ENCODE assay signal across 24 cellular contexts in the genomic region with DNA sequence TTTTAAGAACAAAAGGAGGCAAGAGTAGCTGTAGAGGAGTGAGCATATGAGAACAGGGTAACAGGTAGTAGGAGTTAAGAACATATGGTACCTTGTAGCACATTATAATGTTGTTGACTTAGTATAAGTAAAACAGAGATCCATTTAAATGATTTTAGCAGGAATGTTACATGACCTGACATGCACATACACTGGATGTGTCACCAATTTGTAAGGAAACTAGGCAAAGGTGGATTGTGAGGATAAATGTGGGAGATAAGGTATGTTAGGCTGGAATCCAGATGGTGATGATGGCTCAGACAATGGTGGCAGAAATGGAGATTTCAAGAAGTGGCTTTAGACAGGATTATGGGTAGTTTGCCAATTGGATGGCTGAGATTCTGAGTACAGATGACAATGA.
"Had no signal": no experiment of that assay in that cellular context is flagged by ENCODE, and none has a peak within 500 bp of the region (broad histone marks: within the 10 kb centered on the region; RNA-seq: fewer than 3 reads in every experiment).

No MANE protein-coding gene starts in this region.

- H3K36me3 ChIP-seq: neural progenitor cell, ovary, right lobe of liver, sigmoid colon, stomach, thoracic aorta, thyroid gland, tibial nerve, upper lobe of left lung, vagina had no signal

- H3K9ac ChIP-seq: neural progenitor cell, parathyroid adenoma had no signal

- H3K9me3 ChIP-seq: ovary, psoas muscle, right lobe of liver, sigmoid colon, thoracic aorta, thyroid gland, upper lobe of left lung, vagina had no signal

- FAIRE-seq: small intestine, urothelium cell line had no signal

- H3K27me3 ChIP-seq: neural progenitor cell, ovary, right lobe of liver, sigmoid colon, stomach, thyroid gland, tibial nerve, upper lobe of left lung, vagina had no signal

- H3K27ac ChIP-seq: neural progenitor cell, ovary, parathyroid adenoma, psoas muscle, right lobe of liver, sigmoid colon, stomach, thoracic aorta, thyroid gland, tibial nerve, upper lobe of left lung, vagina had no signal

- H2AFZ ChIP-seq: neural progenitor cell, parathyroid adenoma had no signal

- H3K4me2 ChIP-seq: neural progenitor cell had no signal

- H3K4me3 ChIP-seq: neural progenitor cell, ovary, psoas muscle, right lobe of liver, sigmoid colon, stomach, thoracic aorta, thyroid gland, tibial nerve, upper lobe of left lung, vagina had no signal

- ATAC-seq: psoas muscle; right cardiac atrium; right lobe of liver; stimulated activated effector memory CD8-positive, alpha-beta T cell treated with anti-CD3 and anti-CD28 coated beads, Interleukin-12 subunit alpha, Interleukin-12 subunit beta, amount 100 ng/mL, for 72 hours; stimulated activated naive B cell treated with anti-CD40 and anti-IgM and Interleukin-4, amounts not matched to agents 10 μg/mL and 1 μg/mL and 100 μg/mL, for 72 hours had no signal

- H3K4me1 ChIP-seq: neural progenitor cell, parathyroid adenoma, psoas muscle, right lobe of liver, sigmoid colon, thyroid gland, tibial nerve, upper lobe of left lung, vagina had no signal

- DNase-seq: occipital lobe; ovary; posterior cingulate gyrus; psoas muscle; right cardiac atrium; right lobe of liver; sigmoid colon; small intestine; stimulated activated CD4-positive, alpha-beta T cell treated with anti-CD3 and anti-CD28 coated beads, Interleukin-15, amount 100 ng/mL, for 24 hours; stimulated activated CD4-positive, alpha-beta T cell treated with anti-CD3 and anti-CD28 coated beads, Interleukin-2, amount 100 ng/mL, for 24 hours; stimulated activated CD4-positive, alpha-beta T cell treated with anti-CD3 and anti-CD28 coated beads, Interleukin-2, amount 100 ng/mL, for 48 hours; stimulated activated CD4-positive, alpha-beta T cell treated with anti-CD3 and anti-CD28 coated beads, Interleukin-4, amount 100 ng/mL, for 24 hours; stimulated activated naive B cell treated with anti-CD40 and anti-IgM and Interleukin-4, amounts not matched to agents 10 μg/mL and 1 μg/mL and 100 μg/mL, for 72 hours; stimulated activated naive CD4-positive, alpha-beta T cell treated with Interleukin-2 at 50 U/mL for 16 hours; stomach; thyroid gland; upper lobe of left lung had no signal

- H3K79me2 ChIP-seq: parathyroid adenoma had no signal
